In genomic region chr17:56977673-56978395, GRCh38 we compare ENCODE assay signal across 1 cellular context.
A peak's percentile ranks its signal among the peaks of the same experiment; 100 is the strongest.
TF ChIP-seq lines count a peak whose summit lies in the region.

Gene SCPEP1, plus strand, starts transcription at chr17:56978131. Its CDS starts 29 bp downstream, at chr17:56978160.

TF ChIP-seq in HCT116, 20 proteins besides CTCF, POLR2A, EP300 and RAD21 (continued from another document):
- no peak for TF ChIP-seq ELF1 (IDR thresholded peaks at IDR 0.05; ENCODE audit: borderline replicate concordance, low read depth)
- TF ChIP-seq SP1 (IDR thresholded peaks at IDR 0.05; ENCODE audit: low read depth), result peak; percentile 12; the same call in 1 of the 2 replicates
- peak; percentile 71 for TF ChIP-seq SIN3A (IDR thresholded peaks at IDR 0.05; ENCODE audit: low read depth)
- TF ChIP-seq JUND (IDR thresholded peaks at IDR 0.05), result no peak
- no peak for TF ChIP-seq EZH2phosphoT487 (IDR thresholded peaks at IDR 0.05; ENCODE audit: borderline replicate concordance)
